In the genomic region with DNA sequence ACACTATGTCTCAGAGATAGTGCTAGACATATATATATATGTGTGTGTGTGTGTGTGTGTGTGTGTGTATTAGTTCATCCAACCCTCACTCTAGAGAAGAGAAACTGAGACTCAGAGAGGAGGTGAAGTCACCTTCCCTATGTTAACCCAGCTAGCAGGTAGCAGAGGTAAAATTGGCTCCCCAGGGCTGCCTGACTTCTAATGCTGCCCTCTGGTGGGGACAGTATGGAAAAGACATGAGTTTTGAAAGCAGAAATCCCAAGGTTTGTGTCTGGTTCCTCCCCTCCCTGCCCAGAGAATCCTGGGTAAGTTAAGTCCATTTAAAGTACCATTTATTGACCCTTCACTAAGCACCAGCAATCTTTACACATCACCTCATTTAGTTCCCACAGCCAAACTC, we compare ENCODE assay signal across 8 cellular contexts.
A peak's percentile ranks its signal among the peaks of the same experiment; 100 is the strongest.
DNase-seq lines count a peak whose midpoint lies in the region; ATAC-seq, FAIRE-seq and TF ChIP-seq lines count a peak whose summit lies in the region.

No MANE protein-coding gene starts in this region.

- H3K36me3 Mint-ChIP-seq in CD4-positive, alpha-beta T cell (ENCODE audit: low read depth) = no peaks in the 10 kb centered on the region

- no peak for ATAC-seq in CD4-positive, alpha-beta T cell (ENCODE audit: poor library complexity)
- ATAC-seq in pancreas = no peak

- CTCF ChIA-PET in CD4-positive, alpha-beta T cell (lab: Charles Lee) = no interaction called here

- no peak overlapping the region for H3K27ac ChIP-seq in CD4-positive, alpha-beta T cell (ENCODE audit: low read depth, low read length)
- H3K27ac ChIP-seq in colonic mucosa (no peak overlapping the region), pancreas (no peak overlapping the region)

- H3K4me1 ChIP-seq in colonic mucosa (no peaks in the 10 kb centered on the region), pancreas (no peaks in the 10 kb centered on the region)

- H3K36me3 ChIP-seq in colonic mucosa (no peaks in the 10 kb centered on the region), pancreas (no peaks in the 10 kb centered on the region)

- POLR2A ChIA-PET in CD4-positive, alpha-beta T cell (lab: Charles Lee) = no interaction called here

- no peaks in the 10 kb centered on the region for H3K4me1 Mint-ChIP-seq in CD4-positive, alpha-beta T cell (ENCODE audit: low read depth)

- H3K27me3 ChIP-seq in CD4-positive, alpha-beta T cell (ENCODE audit: control insufficient read depth, insufficient read depth, low read length) = peaks cover 6% of the 10 kb centered on the region
- H3K27me3 ChIP-seq in colonic mucosa (no peaks in the 10 kb centered on the region), pancreas (no peaks in the 10 kb centered on the region)

- peak; percentile 7 for DNase-seq in A172 (ENCODE audit: low spot score)
- peak; percentile 24 for DNase-seq in Daoy (ENCODE audit: low read depth)
- DNase-seq in NCI-H526 treated with DMSO at 0.1 percent for 48 hours (lab: John Stamatoyannopoulos, UW) = peak; percentile 25
- DNase-seq in epithelial cell of esophagus (ENCODE audit: low read depth) = peak; percentile 44
- DNase-seq in CD4-positive, alpha-beta T cell = no peak
- no peak for DNase-seq in NCI-H1694 (lab: John Stamatoyannopoulos, UW)
- no peak for DNase-seq in colonic mucosa
- DNase-seq in pancreas = no peak

- TF ChIP-seq CTCF in epithelial cell of esophagus (IDR thresholded peaks at IDR 0.05; ENCODE audit: insufficient read depth, low read depth, low read length, missing control alignments) = peak; percentile 38
- TF ChIP-seq CTCF in CD4-positive, alpha-beta T cell (IDR thresholded peaks at IDR 0.05) = no peak
- TF ChIP-seq CTCF in colonic mucosa (IDR thresholded peaks at IDR 0.05) = no peak
- TF ChIP-seq CTCF in pancreas (IDR thresholded peaks at IDR 0.05) = no peak

- no peak overlapping the region for H3K4me3 Mint-ChIP-seq in CD4-positive, alpha-beta T cell

- no peak overlapping the region for H3K27ac Mint-ChIP-seq in CD4-positive, alpha-beta T cell

- intact Hi-C loops in CD4-positive, alpha-beta T cell (cut with DNase I, micrococcal nuclease) = no loop called here
- intact Hi-C loops in colonic mucosa (cut with DNase I) = no loop called here
- intact Hi-C loops in pancreas (cut with DNase I) = no loop called here

- H3K9me3 ChIP-seq in CD4-positive, alpha-beta T cell (ENCODE audit: control insufficient read depth, low read length) = no peaks in the 10 kb centered on the region
- H3K9me3 ChIP-seq in colonic mucosa (no peaks in the 10 kb centered on the region), pancreas (no peaks in the 10 kb centered on the region)

- FAIRE-seq in pancreas (lab: Jason Lieb, UNC) = no peak

- no peak overlapping the region for H3K4me3 ChIP-seq in epithelial cell of esophagus (ENCODE audit: low read length)
- H3K4me3 ChIP-seq in colonic mucosa = no peak overlapping the region
- no peak overlapping the region for H3K4me3 ChIP-seq in pancreas

- peaks cover 24% of the 10 kb centered on the region for H3K27me3 Mint-ChIP-seq in CD4-positive, alpha-beta T cell

- peaks cover 16% of the 10 kb centered on the region for H3K9me3 Mint-ChIP-seq in CD4-positive, alpha-beta T cell

- no peak overlapping the region for H3K9ac ChIP-seq in colonic mucosa (ENCODE audit: low read depth in 2 of 2, low read length in 2 of 2)

Comparison
In these comparisons a context has a peak if more than half of its experiments do, and no peak if none do; other contexts are left out.
1. DNase-seq: peak in A172 (single experiment), Daoy (single experiment), NCI-H526 treated with DMSO at 0.1 percent for 48 hours (single experiment) and epithelial cell of esophagus (single experiment); none in CD4-positive, alpha-beta T cell (0 of 10), NCI-H1694 (single experiment), colonic mucosa (single experiment) and pancreas (0 of 6).